ENCODE assay signal across 24 cellular contexts in the genomic region with DNA sequence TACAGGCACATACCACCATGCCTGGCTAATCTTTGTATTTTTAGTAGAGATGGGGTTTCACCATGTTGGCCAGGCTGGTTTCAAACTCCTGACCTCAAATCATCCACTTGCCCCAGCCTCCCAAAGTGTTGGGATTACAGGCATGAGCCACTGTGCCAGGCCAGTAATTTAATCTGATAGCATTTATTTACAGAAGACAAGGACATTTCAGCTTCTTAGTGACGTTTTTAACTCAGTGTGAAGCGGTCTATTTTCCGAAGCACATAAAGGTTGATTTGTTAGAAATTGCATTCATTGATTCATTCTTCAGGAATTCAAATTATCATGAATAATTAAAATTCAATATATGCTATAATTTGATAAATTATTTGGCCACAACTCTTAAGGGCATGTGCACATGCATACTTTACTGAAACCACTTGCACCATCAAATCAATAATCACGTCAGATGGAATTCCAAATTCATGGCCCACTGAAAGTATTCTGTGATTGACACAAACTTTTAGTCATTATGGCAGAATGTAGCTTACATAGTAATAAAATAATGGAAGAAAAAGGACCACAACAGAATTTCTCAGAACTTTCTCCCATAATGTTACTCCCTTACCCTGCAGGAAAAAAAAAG.
"Had no signal": no experiment of that assay in that cellular context is flagged by ENCODE, and none has a peak within 500 bp of the region (broad histone marks: within the 10 kb centered on the region; RNA-seq: fewer than 3 reads in every experiment).

No MANE protein-coding gene starts in this region.

- DNase-seq: activated B cell treated with CpG ODN at 0.5 μM for 24 hours; activated CD4-positive, alpha-beta memory T cell treated with anti-CD3 and anti-CD28 coated beads for 36 hours; activated CD4-positive, alpha-beta T cell treated with anti-CD3 and anti-CD28 coated beads, Interleukin-2, amount 10 ng/mL, durations not matched to agents 7 days and 5 days; activated CD8-positive, alpha-beta memory T cell treated with anti-CD3 and anti-CD28 coated beads for 24 hours; activated gamma-delta T cell; activated naive CD4-positive, alpha-beta T cell treated with anti-CD3 and anti-CD28 coated beads for 36 hours; activated T-cell treated with anti-CD3 and anti-CD28 coated beads, Interleukin-2, amount 50 U/mL, for 4 hours; amygdala; brain microvascular endothelial cell; KBM-7; NCI-H1048; NCI-H146; NCI-H187 treated with DMSO at 0.1 percent for 48 hours; NCI-H2171; NCI-H2227 treated with DMSO at 0.1 percent for 48 hours; NCI-H526 treated with DMSO at 0.1 percent for 48 hours; NCI-H82; OCI-M1; Right ventricle myocardium superior; SJCRH30 had no signal

- H3K9me3 ChIP-seq: SJCRH30 had no signal

- ATAC-seq: activated T-cell treated with anti-CD3 and anti-CD28 coated beads, Interleukin-2, amount 50 U/mL, for 4 hours; Panc1 had no signal

- H3K27me3 ChIP-seq: brain microvascular endothelial cell, cardiac muscle cell, SJCRH30 had no signal

- H3K36me3 ChIP-seq: brain microvascular endothelial cell, cardiac muscle cell had no signal

- H3K4me3 ChIP-seq: cardiac muscle cell, SJCRH30 had no signal

- H3K27ac ChIP-seq: brain microvascular endothelial cell, cardiac muscle cell, RWPE1, SJCRH30 had no signal

- FAIRE-seq: astrocyte had no signal

- H3K4me1 ChIP-seq: SJCRH30 had no signal
